17 cellular contexts compared by ENCODE assay signal in the genomic region with DNA sequence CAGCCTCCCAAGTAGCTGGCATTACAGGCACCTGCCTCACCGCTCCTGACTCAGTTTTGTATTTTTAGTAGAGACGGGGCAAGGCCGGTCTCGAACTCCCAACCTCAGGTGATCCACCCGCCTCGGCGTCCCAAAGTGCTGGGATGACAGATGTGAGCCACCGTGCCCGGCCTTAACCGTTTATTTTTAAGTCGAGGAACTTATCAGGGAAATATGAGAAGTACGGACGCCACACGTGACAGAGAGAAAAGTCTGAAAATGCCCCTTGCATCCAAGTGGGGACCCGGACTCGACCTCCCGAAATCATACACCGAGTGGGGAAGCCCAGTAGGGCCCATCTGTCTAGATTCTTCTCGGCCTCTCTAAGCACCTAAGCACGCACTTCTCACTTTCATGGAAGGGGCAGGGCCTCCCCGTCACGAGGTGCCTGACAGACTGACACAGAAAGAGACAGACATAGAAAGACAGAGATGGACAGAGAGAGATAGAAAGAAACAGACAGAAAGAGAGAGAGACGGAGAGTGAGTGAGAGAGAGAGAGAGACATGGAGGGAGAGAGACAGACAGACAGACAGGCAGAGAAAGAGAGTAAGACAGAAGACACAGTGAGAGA.
DNase-seq lines count a peak whose midpoint lies in the region; ATAC-seq, FAIRE-seq and TF ChIP-seq lines count a peak whose summit lies in the region.
"Had no signal": no experiment of that assay in that cellular context is flagged by ENCODE, and none has a peak within 500 bp of the region (broad histone marks: within the 10 kb centered on the region; RNA-seq: fewer than 3 reads in every experiment).

No MANE protein-coding gene starts in this region.

- TF ChIP-seq CTCF in heart right ventricle (IDR thresholded peaks at IDR 0.05) (peak in 1 of 9 donors; percentile 0), KMS-11 (conservative IDR thresholded peaks at IDR 0.05; ENCODE audit: low read depth, low read length) (no peak), K562 (IDR thresholded peaks at IDR 0.05 in 2 of 3, conservative IDR thresholded peaks at IDR 0.05 in 1 of 3; ENCODE audit: insufficient read depth in 2 of 3, low read depth in 1 of 3, low read length in 3 of 3) (no peak; a peak in 1 of 6 replicates), sigmoid colon (IDR thresholded peaks at IDR 0.05) (no peak)

- H3K9me3 ChIP-seq in heart right ventricle: no peaks in the 10 kb centered on the region
- no peaks in the 10 kb centered on the region for H3K9me3 ChIP-seq in K562 (replicated peaks; ENCODE audit: control insufficient read depth, insufficient read depth, low read depth, low read length)
- H3K9me3 ChIP-seq in sigmoid colon: no peaks in the 10 kb centered on the region
- H3K9me3 ChIP-seq: HAP-1 had no signal

- H3K9ac ChIP-seq in KMS-11 (no peak overlapping the region), K562 (ENCODE audit: insufficient read depth in 1 of 2, low read depth in 2 of 2, low read length in 2 of 2) (no peak overlapping the region)

- H3K9me1 ChIP-seq in K562 (ENCODE audit: control insufficient read depth, insufficient read depth, low read length): no peaks in the 10 kb centered on the region

- FAIRE-seq in K562 (lab: Jason Lieb, UNC): no peak
- FAIRE-seq: GM12878 had no signal

- H3K4me3 ChIP-seq in heart right ventricle: no peak overlapping the region
- H3K4me3 ChIP-seq in KMS-11 (IDR thresholded peaks at IDR 0.05; ENCODE audit: insufficient read depth, low read depth, low read length): no peak overlapping the region
- H3K4me3 ChIP-seq in K562: no peak overlapping the region
- H3K4me3 ChIP-seq in sigmoid colon: no peak overlapping the region
- H3K4me3 ChIP-seq: GM12878, HAP-1 had no signal

- BruUV-seq in K562 (replicated peaks; lab: Mats Ljungman, UMichigan): no TSS peak

- intact Hi-C loops in cardiac septum (cut with DNase I) (no loop called here), heart right ventricle (cut with DNase I) (no loop called here), K562 (cut with micrococcal nuclease) (loop anchor here (10.0 kb wide), 2 partner anchors 84 to 736 kb away; no protein-coding TSS in a partner anchor), sigmoid colon (cut with DNase I) (no loop called here)

- H3K4me2 ChIP-seq in KMS-11 (no peak overlapping the region), K562 (ENCODE audit: insufficient read depth, low read length) (no peak overlapping the region)

- CTCF ChIA-PET in K562 (lab: Yijun Ruan, JAX; ENCODE audit: low intra/inter-chr PET ratio): no interaction called here
- CTCF ChIA-PET in activated CD8-positive, alpha-beta T cell treated with anti-CD3 and anti-CD28 coated beads, Interleukin-2, amount 10 ng/mL, durations not matched to agents 7 days and 5 days (lab: Charles Lee): no interaction called here

- H4K20me1 ChIP-seq in KMS-11 (ENCODE audit: insufficient read depth) (no peaks in the 10 kb centered on the region), K562 (replicated peaks; ENCODE audit: control insufficient read depth, insufficient read depth, low read length) (no peaks in the 10 kb centered on the region)

- H3K27me3 ChIP-seq in heart right ventricle (peaks cover 0 to 54% (median 15%) of the 10 kb centered on the region in 7 donors), KMS-11 (ENCODE audit: insufficient read depth, low read depth) (no peaks in the 10 kb centered on the region), K562 (ENCODE audit: control insufficient read depth in 2 of 2, insufficient read depth in 2 of 2, low read length in 2 of 2) (no peaks in the 10 kb centered on the region; a peak in 1 of 5 replicates), sigmoid colon (peaks cover 0 to 21% (median 0%) of the 10 kb centered on the region in 3 donors)

- no peaks in the 10 kb centered on the region for H3K36me3 Mint-ChIP-seq in activated CD8-positive, alpha-beta T cell treated with anti-CD3 and anti-CD28 coated beads, Interleukin-2, amount 10 ng/mL, durations not matched to agents 7 days and 5 days (ENCODE audit: low read depth)
- H3K36me3 Mint-ChIP-seq in stimulated activated memory B cell treated with anti-CD40 and anti-IgM and Interleukin-4, amounts not matched to agents 10 μg/mL and 1 μg/mL and 100 μg/mL, for 72 hours: no peaks in the 10 kb centered on the region

- H3K9me3 Mint-ChIP-seq in activated CD8-positive, alpha-beta T cell treated with anti-CD3 and anti-CD28 coated beads, Interleukin-2, amount 10 ng/mL, durations not matched to agents 7 days and 5 days (ENCODE audit: insufficient read depth): peaks cover 8% of the 10 kb centered on the region
- no peaks in the 10 kb centered on the region for H3K9me3 Mint-ChIP-seq in stimulated activated memory B cell treated with anti-CD40 and anti-IgM and Interleukin-4, amounts not matched to agents 10 μg/mL and 1 μg/mL and 100 μg/mL, for 72 hours

- no peaks in the 10 kb centered on the region for H3K79me2 ChIP-seq in KMS-11 (ENCODE audit: insufficient read depth, low read depth)
- H3K79me2 ChIP-seq in K562 (ENCODE audit: control insufficient read depth, insufficient read depth, low read length): no peaks in the 10 kb centered on the region

- no peaks in the 10 kb centered on the region for H3K36me3 ChIP-seq in heart right ventricle
- no peaks in the 10 kb centered on the region for H3K36me3 ChIP-seq in KMS-11 (ENCODE audit: insufficient read depth)
- no peaks in the 10 kb centered on the region for H3K36me3 ChIP-seq in K562 (ENCODE audit: control insufficient read depth, insufficient read depth, low read length)
- no peaks in the 10 kb centered on the region for H3K36me3 ChIP-seq in sigmoid colon
- H3K36me3 ChIP-seq: HAP-1 had no signal

- no peak for TF ChIP-seq RAD21 in K562 (CRISPR knock-in tag; conservative IDR thresholded peaks at IDR 0.05 in 1 of 2, IDR thresholded peaks at IDR 0.05 in 1 of 2)

- H3K27me3 Mint-ChIP-seq in activated CD8-positive, alpha-beta T cell treated with anti-CD3 and anti-CD28 coated beads, Interleukin-2, amount 10 ng/mL, durations not matched to agents 7 days and 5 days (ENCODE audit: low read depth): no peaks in the 10 kb centered on the region
- H3K27me3 Mint-ChIP-seq in stimulated activated memory B cell treated with anti-CD40 and anti-IgM and Interleukin-4, amounts not matched to agents 10 μg/mL and 1 μg/mL and 100 μg/mL, for 72 hours: no peaks in the 10 kb centered on the region
- H3K27me3 Mint-ChIP-seq: B cell had no signal

- H3K27ac Mint-ChIP-seq in activated CD8-positive, alpha-beta T cell treated with anti-CD3 and anti-CD28 coated beads, Interleukin-2, amount 10 ng/mL, durations not matched to agents 7 days and 5 days: no peak overlapping the region
- H3K27ac Mint-ChIP-seq in stimulated activated memory B cell treated with anti-CD40 and anti-IgM and Interleukin-4, amounts not matched to agents 10 μg/mL and 1 μg/mL and 100 μg/mL, for 72 hours: no peak overlapping the region
- H3K27ac Mint-ChIP-seq: B cell had no signal

- H3K4me3 Mint-ChIP-seq in activated CD8-positive, alpha-beta T cell treated with anti-CD3 and anti-CD28 coated beads, Interleukin-2, amount 10 ng/mL, durations not matched to agents 7 days and 5 days: no peak overlapping the region
- no peak overlapping the region for H3K4me3 Mint-ChIP-seq in stimulated activated memory B cell treated with anti-CD40 and anti-IgM and Interleukin-4, amounts not matched to agents 10 μg/mL and 1 μg/mL and 100 μg/mL, for 72 hours
- H3K4me3 Mint-ChIP-seq: B cell had no signal

- 63 to 72% methylated on average over 23 of the region's 23 CpGs for WGBS in heart right ventricle, 2 donors
- 20% methylated on average over 23 of the region's 23 CpGs for WGBS in K562 (ENCODE audit: insufficient coverage, low coverage, missing lambda C conversion rate)
- WGBS in sigmoid colon, 2 donors: 73 to 83% methylated on average over 23 of the region's 23 CpGs

- in situ Hi-C loops in K562 (cut with MboI): loop anchor here (25.0 kb wide), 1 partner anchor 139 kb away; no protein-coding TSS in a partner anchor

- TF ChIP-seq POLR2A in K562 (conservative IDR thresholded peaks at IDR 0.05) (no peak), sigmoid colon (IDR thresholded peaks at IDR 0.05) (no peak)

- POLR2A ChIA-PET in K562 (lab: Yijun Ruan, JAX): no interaction called here
- POLR2A ChIA-PET in activated CD8-positive, alpha-beta T cell treated with anti-CD3 and anti-CD28 coated beads, Interleukin-2, amount 10 ng/mL, durations not matched to agents 7 days and 5 days (lab: Charles Lee): no interaction called here

- DNase-seq in cardiac septum (ENCODE audit: low spot score): peak; percentile 26
- no peak for DNase-seq in heart right ventricle
- DNase-seq in K562 (ENCODE audit: extremely low read depth in 1 of 4, low spot score in 3 of 4): no peak
- peak; percentile 25 for DNase-seq in sigmoid colon
- no peak for DNase-seq in activated CD8-positive, alpha-beta T cell treated with anti-CD3 and anti-CD28 coated beads, Interleukin-2, amount 10 ng/mL, durations not matched to agents 7 days and 5 days
- DNase-seq in OCI-M2 (lab: John Stamatoyannopoulos, UW; ENCODE audit: unreplicated experiment): no peak
- DNase-seq: DND-41, NCI-H2029, NCI-H2171, NCI-H345, NCI-H774 had no signal

- TF ChIP-seq EP300 in K562 (IDR thresholded peaks at IDR 0.05; ENCODE audit: low read length) (no peak), sigmoid colon (IDR thresholded peaks at IDR 0.05) (no peak)

- H3K27ac ChIP-seq in heart right ventricle: no peak overlapping the region
- H3K27ac ChIP-seq in KMS-11: peak overlapping the region; percentile 96
- H3K27ac ChIP-seq in K562 (ENCODE audit: extremely low read depth, low read depth, low read length): no peak overlapping the region
- H3K27ac ChIP-seq in sigmoid colon: no peak overlapping the region
- H3K27ac ChIP-seq: HL-60 had no signal

- no peak for ATAC-seq in heart right ventricle
- peak; percentile 23; the same call in 1 of the 3 replicates for ATAC-seq in K562
- no peak for ATAC-seq in activated CD8-positive, alpha-beta T cell treated with anti-CD3 and anti-CD28 coated beads, Interleukin-2, amount 10 ng/mL, durations not matched to agents 7 days and 5 days
- no peak for ATAC-seq in stimulated activated memory B cell treated with anti-CD40 and anti-IgM and Interleukin-4, amounts not matched to agents 10 μg/mL and 1 μg/mL and 100 μg/mL, for 72 hours
- ATAC-seq: GM12878 had no signal

- H2AFZ ChIP-seq in KMS-11 (ENCODE audit: low read depth) (no peak overlapping the region), K562 (ENCODE audit: low read depth, low read length) (no peak overlapping the region)

- H3K4me1 ChIP-seq in heart right ventricle (peaks cover 0 to 6% (median 0%) of the 10 kb centered on the region in 9 donors), KMS-11 (ENCODE audit: low read depth, poor library complexity, severe bottlenecking) (peaks cover 40% of the 10 kb centered on the region), K562 (replicated peaks in 1 of 2; ENCODE audit: control insufficient read depth in 2 of 2, insufficient read depth in 2 of 2, low read length in 2 of 2) (no peaks in the 10 kb centered on the region; a peak in 1 of 5 replicates), sigmoid colon (peaks cover 0 to 6% (median 2%) of the 10 kb centered on the region in 4 donors)

- H3K4me1 Mint-ChIP-seq in activated CD8-positive, alpha-beta T cell treated with anti-CD3 and anti-CD28 coated beads, Interleukin-2, amount 10 ng/mL, durations not matched to agents 7 days and 5 days (ENCODE audit: low read depth): no peaks in the 10 kb centered on the region
- no peaks in the 10 kb centered on the region for H3K4me1 Mint-ChIP-seq in stimulated activated memory B cell treated with anti-CD40 and anti-IgM and Interleukin-4, amounts not matched to agents 10 μg/mL and 1 μg/mL and 100 μg/mL, for 72 hours
- H3K4me1 Mint-ChIP-seq: B cell had no signal

Comparison
In these comparisons a context has a peak if more than half of its experiments do, and no peak if none do; other contexts are left out.
1. DNase-seq: peak in cardiac septum (single experiment) and sigmoid colon (single experiment); none in heart right ventricle (0 of 2), K562 (0 of 4), activated CD8-positive, alpha-beta T cell treated with anti-CD3 and anti-CD28 coated beads, Interleukin-2, amount 10 ng/mL, durations not matched to agents 7 days and 5 days (single experiment) and OCI-M2 (single experiment).